In genomic region chr2:24840164-24840869, GRCh38 we compare ENCODE assay signal across 26 cellular contexts. TPM values are rescaled to one million over a fixed set of nuclear protein-coding genes. Genes with fewer than 3 reads are reported as not detected.
"Had no signal": no experiment of that assay in that cellular context is flagged by ENCODE, and none has a peak within 500 bp of the region (broad histone marks: within the 10 kb centered on the region; RNA-seq: fewer than 3 reads in every experiment).

No MANE protein-coding gene starts in this region.

- DNase-seq: activated CD4-positive, alpha-beta T cell treated with anti-CD3 and anti-CD28 coated beads for 4 hours; activated CD4-positive, alpha-beta T cell treated with anti-CD3 and anti-CD28 coated beads, Interleukin-2, amount 50 U/mL, for 48 hours; activated CD8-positive, alpha-beta memory T cell treated with anti-CD3 and anti-CD28 coated beads for 24 hours; activated effector memory CD4-positive, alpha-beta T cell treated with Interleukin-2 at 50 U/mL for 16 hours; activated naive CD4-positive, alpha-beta T cell treated with Interleukin-2 at 50 U/mL for 16 hours; cortex of kidney; effector memory CD8-positive, alpha-beta T cell; islet precursor cell; left cardiac atrium; naive thymus-derived CD4-positive, alpha-beta T cell; occipital lobe; stimulated activated CD4-positive, alpha-beta T cell treated with anti-CD3 and anti-CD28 coated beads, Interleukin-2, amount 100 ng/mL, for 48 hours; stimulated activated naive CD8-positive, alpha-beta T cell treated with anti-CD3 and anti-CD28 coated beads, Interleukin-15, Interleukin-2, amounts not matched to agents 100 U/mL and 50 U/mL, for 24 hours; trophoblast cell had no signal

- H3K36me3 ChIP-seq: cardiac muscle cell had no signal

- H3K4me3 Mint-ChIP-seq: activated naive CD8-positive, alpha-beta T cell; brain; effector memory CD8-positive, alpha-beta T cell; memory B cell; naive thymus-derived CD4-positive, alpha-beta T cell; neural crest cell had no signal

- H3K4me1 ChIP-seq: ascending aorta, gastroesophageal sphincter had no signal

- H3K27me3 Mint-ChIP-seq: activated naive CD8-positive, alpha-beta T cell; brain; effector memory CD8-positive, alpha-beta T cell; memory B cell; naive thymus-derived CD4-positive, alpha-beta T cell had no signal

- H3K4me2 ChIP-seq: hepatocyte had no signal

- H3K27me3 ChIP-seq: ascending aorta, cardiac muscle cell, gastroesophageal sphincter, hepatocyte had no signal

- ATAC-seq: effector memory CD8-positive, alpha-beta T cell; gastroesophageal sphincter; left cardiac atrium; naive thymus-derived CD4-positive, alpha-beta T cell; right cardiac atrium; stimulated activated naive CD8-positive, alpha-beta T cell treated with anti-CD3 and anti-CD28 coated beads, Interleukin-15, Interleukin-2, amounts not matched to agents 100 U/mL and 50 U/mL, for 24 hours had no signal

- H3K27ac Mint-ChIP-seq: activated naive CD8-positive, alpha-beta T cell; effector memory CD8-positive, alpha-beta T cell had no signal

- H3K4me1 Mint-ChIP-seq: brain, memory B cell had no signal

- H2AFZ ChIP-seq: hepatocyte had no signal

- H3K4me3 ChIP-seq: ascending aorta, cardiac muscle cell, gastroesophageal sphincter, hepatocyte, thoracic aorta had no signal

- H3K79me2 ChIP-seq: hepatocyte had no signal

- H3K9me3 Mint-ChIP-seq: effector memory CD8-positive, alpha-beta T cell; memory B cell; naive thymus-derived CD4-positive, alpha-beta T cell had no signal

- FAIRE-seq: endothelial cell of umbilical vein, urothelium cell line had no signal

- H3K27ac ChIP-seq: ascending aorta, cardiac muscle cell, gastroesophageal sphincter, hepatocyte, thoracic aorta had no signal

- H3K9me3 ChIP-seq: ascending aorta, gastroesophageal sphincter, thoracic aorta had no signal

RNA-seq across cellular contexts. Expression of gene CENPO, which starts 47.1 kb away (rescaled TPM):
- total RNA-seq: ascending aorta had no signal
